Comparison of ENCODE assay signal across 28 cellular contexts in genomic region chr13:24142886-24143285, GRCh38. TPM values are rescaled to one million over a fixed set of nuclear protein-coding genes. Genes with fewer than 3 reads are reported as not detected.
A peak's percentile ranks its signal among the peaks of the same experiment; 100 is the strongest.
DNase-seq lines count a peak whose midpoint lies in the region; ATAC-seq, FAIRE-seq and TF ChIP-seq lines count a peak whose summit lies in the region.
"Had no signal": no experiment of that assay in that cellular context is flagged by ENCODE, and none has a peak within 500 bp of the region (broad histone marks: within the 10 kb centered on the region; RNA-seq: fewer than 3 reads in every experiment).

No MANE protein-coding gene starts in this region.

- no TSS peak for BruUV-seq in IMR-90 (replicated peaks; lab: Mats Ljungman, UMichigan)

- no peaks in the 10 kb centered on the region for H3K27me3 Mint-ChIP-seq in endothelial cell (ENCODE audit: unreplicated experiment)
- H3K27me3 Mint-ChIP-seq: T-cell had no signal

- H2BK5ac ChIP-seq in IMR-90 (ENCODE audit: low read depth, low read length, poor library complexity, severe bottlenecking), result no peak overlapping the region

- H2AK9ac ChIP-seq in IMR-90 (replicated peaks; ENCODE audit: low read depth, low read length, poor library complexity), result no peak overlapping the region

- no peak for ATAC-seq in IMR-90 (ENCODE audit: low read depth)
- ATAC-seq in pancreas, result peak in 3 of 4 donors; percentile 9 to 57 (median 47)
- ATAC-seq in HG03571 (IDR thresholded peaks at IDR 0.05; ENCODE audit: unreplicated experiment), result no peak
- ATAC-seq: A549; CD8-positive, alpha-beta T cell; HCT116; T-cell had no signal

- H4K8ac ChIP-seq in IMR-90 (ENCODE audit: low read depth in 2 of 2, low read length in 2 of 2), result peak overlapping the region in 1 of 2 experiments; percentile 15; a peak in 1 of 4 replicates

- H3K27me3 ChIP-seq in BLaER1 (no peaks in the 10 kb centered on the region), IMR-90 (ENCODE audit: control insufficient read depth, insufficient read depth, low read length) (no peaks in the 10 kb centered on the region), pancreas (no peaks in the 10 kb centered on the region)
- H3K27me3 ChIP-seq: SJSA1 had no signal

- no peak overlapping the region for H2BK20ac ChIP-seq in IMR-90 (ENCODE audit: low read depth, low read length)

- H3K79me1 ChIP-seq in IMR-90 (ENCODE audit: low read depth in 1 of 2, low read length in 2 of 2), result peaks cover 0 to 4% of the 10 kb centered on the region in 2 experiments; a peak in 1 of 4 replicates

- no peak for FAIRE-seq in pancreas (lab: Jason Lieb, UNC)
- FAIRE-seq: A549, GM12891, GM19239 had no signal

- TF ChIP-seq CTCF in IMR-90 (conservative IDR thresholded peaks at IDR 0.05; ENCODE audit: low read depth, low read length), result no peak
- no peak for TF ChIP-seq CTCF in endothelial cell (IDR thresholded peaks at IDR 0.05; ENCODE audit: unreplicated experiment)
- TF ChIP-seq CTCF in pancreas (IDR thresholded peaks at IDR 0.05), result no peak

- H4K5ac ChIP-seq in IMR-90 (ENCODE audit: low read depth, low read length), result no peak overlapping the region

- no peak overlapping the region for H3K4me3 Mint-ChIP-seq in endothelial cell (ENCODE audit: unreplicated experiment)
- H3K4me3 Mint-ChIP-seq: CD8-positive, alpha-beta T cell; T-cell had no signal

- H4K91ac ChIP-seq in IMR-90 (ENCODE audit: insufficient read depth, low read depth, low read length), result no peak overlapping the region

- H3K4me1 ChIP-seq in BLaER1, result peaks cover 20% of the 10 kb centered on the region
- H3K4me1 ChIP-seq in IMR-90 (ENCODE audit: control insufficient read depth, insufficient read depth, low read length), result peaks cover 5% of the 10 kb centered on the region
- H3K4me1 ChIP-seq in pancreas, result peaks cover 0 to 11% (median 8%) of the 10 kb centered on the region in 3 donors

- WGBS in IMR-90 (ENCODE audit: extremely low coverage in 2 of 2, insufficient read length in 1 of 2), 2 experiments, result no CpG with 5 or more reads among the region's 4 CpGs
- WGBS in pancreas, 2 donors, result 31 to 41% methylated on average over 4 of the region's 4 CpGs

- peaks cover 41% of the 10 kb centered on the region for H3K4me1 Mint-ChIP-seq in endothelial cell (ENCODE audit: unreplicated experiment)
- H3K4me1 Mint-ChIP-seq: T-cell had no signal

- H3K9me1 ChIP-seq in IMR-90 (ENCODE audit: insufficient read depth, low read length), result peaks cover 2% of the 10 kb centered on the region; the same call in 1 of the 2 replicates

- no peaks in the 10 kb centered on the region for H3K9me3 ChIP-seq in BLaER1
- no peaks in the 10 kb centered on the region for H3K9me3 ChIP-seq in IMR-90 (ENCODE audit: control insufficient read depth, insufficient read depth, low read length)
- H3K9me3 ChIP-seq in pancreas, result no peaks in the 10 kb centered on the region
- H3K9me3 ChIP-seq: A549, Caco-2, SJSA1 had no signal

- TF ChIP-seq RAD21 in IMR-90 (IDR thresholded peaks at IDR 0.05; ENCODE audit: low read length), result no peak

- no peak overlapping the region for H3K23ac ChIP-seq in IMR-90 (ENCODE audit: low read depth, low read length)

- in situ Hi-C loops in IMR-90 (cut with MboI; ENCODE audit: low sequenced_read_pairs), result no loop called here

- no peak overlapping the region for H3K56ac ChIP-seq in IMR-90 (ENCODE audit: extremely low read depth, insufficient read depth, low read length)

- H2AFZ ChIP-seq in IMR-90 (replicated peaks; ENCODE audit: low read length, poor library complexity), result no peak overlapping the region

- no peak for TF ChIP-seq POLR2A in IMR-90 (IDR thresholded peaks at IDR 0.05; ENCODE audit: low read depth, low read length)

- dilution Hi-C loops in IMR-90 (cut with HindIII; ENCODE audit: low sequenced_read_pairs, unreplicated experiment), result no loop called here

- intact Hi-C loops in IMR-90 (cut with micrococcal nuclease) (no loop called here), pancreas (cut with DNase I) (no loop called here)

- H3K27ac Mint-ChIP-seq in endothelial cell (ENCODE audit: unreplicated experiment), result peak overlapping the region; percentile 59
- H3K27ac Mint-ChIP-seq: CD8-positive, alpha-beta T cell; T-cell had no signal

- H3K4me2 ChIP-seq in BLaER1, result peak overlapping the region; percentile 60
- H3K4me2 ChIP-seq in IMR-90 (ENCODE audit: low read depth, low read length), result no peak overlapping the region
- H3K4me2 ChIP-seq: A549 had no signal

- DNase-seq in IMR-90 (no peak), endothelial cell (ENCODE audit: low spot score) (no peak), pancreas (no peak), NCI-H510A (lab: John Stamatoyannopoulos, UW) (no peak)
- DNase-seq in activated CD8-positive, alpha-beta memory T cell treated with anti-CD3 and anti-CD28 coated beads, Interleukin-2, amount 50 U/mL, for 48 hours, result no peak
- DNase-seq: AML-193; Caco-2; CD8-positive, alpha-beta T cell; DMS79 treated with DMSO at 0.1 percent for 48 hours; GF-D8; Karpas-422; NCI-H1092 treated with DMSO at 0.1 percent for 48 hours; NCI-H1436; NCI-H2029; NCI-H2227 treated with DMSO at 0.1 percent for 48 hours; NCI-H82; Right ventricle myocardium superior; RPMI8226; T-cell had no signal

- no peak overlapping the region for H3K9ac ChIP-seq in BLaER1
- no peak overlapping the region for H3K9ac ChIP-seq in IMR-90 (ENCODE audit: low read depth, low read length)

- no peaks in the 10 kb centered on the region for H3K9me3 Mint-ChIP-seq in endothelial cell (ENCODE audit: unreplicated experiment)
- H3K9me3 Mint-ChIP-seq: CD8-positive, alpha-beta T cell; T-cell had no signal

- H2AK5ac ChIP-seq in IMR-90 (ENCODE audit: low read depth, low read length), result 0 out of 2 replicates have a peak overlapping the region, but pooled peaks have one; percentile 2

- H3K4ac ChIP-seq in IMR-90 (ENCODE audit: low read depth, low read length), result peak overlapping the region; percentile 37

- POLR2A ChIA-PET in IMR-90 (lab: Charles Lee; ENCODE audit: unreplicated experiment), result no interaction called here

- no peak overlapping the region for H2BK15ac ChIP-seq in IMR-90 (ENCODE audit: low read depth, low read length)

- H3K27ac ChIP-seq in BLaER1, result peak overlapping the region; percentile 35; the same call in 1 of the 2 replicates
- no peak overlapping the region for H3K27ac ChIP-seq in IMR-90 (ENCODE audit: insufficient read depth, low read length)
- H3K27ac ChIP-seq in pancreas, result no peak overlapping the region
- H3K27ac ChIP-seq: A549, C4-2B, HL-60, SJSA1 had no signal

- no peaks in the 10 kb centered on the region for H3K36me3 Mint-ChIP-seq in endothelial cell (ENCODE audit: low read depth, unreplicated experiment)
- H3K36me3 Mint-ChIP-seq: CD8-positive, alpha-beta T cell; T-cell had no signal

- H3K4me3 ChIP-seq in BLaER1 (no peak overlapping the region), IMR-90 (ENCODE audit: insufficient read depth, low read depth, low read length) (no peak overlapping the region), pancreas (no peak overlapping the region)
- H3K4me3 ChIP-seq: A549, SJSA1 had no signal

- H4K20me1 ChIP-seq in BLaER1, result no peaks in the 10 kb centered on the region
- H4K20me1 ChIP-seq in IMR-90 (ENCODE audit: insufficient read depth, low read length), result no peaks in the 10 kb centered on the region

- no peak overlapping the region for H3K18ac ChIP-seq in IMR-90 (ENCODE audit: low read depth, low read length)

- H3K36me3 ChIP-seq in BLaER1 (no peaks in the 10 kb centered on the region), IMR-90 (ENCODE audit: control insufficient read depth, insufficient read depth, low read length) (no peaks in the 10 kb centered on the region), pancreas (no peaks in the 10 kb centered on the region)
- H3K36me3 ChIP-seq: SJSA1 had no signal

- H3K14ac ChIP-seq in IMR-90 (replicated peaks; ENCODE audit: low read depth, low read length), result no peak overlapping the region

- no peak overlapping the region for H2BK120ac ChIP-seq in IMR-90 (ENCODE audit: low read depth, low read length)

- CTCF ChIA-PET in IMR-90 (lab: Yijun Ruan, JAX), result no interaction called here

TF ChIP-seq in IMR-90, 13 proteins besides CTCF, POLR2A, EP300 and RAD21:
- TF ChIP-seq FOS (IDR thresholded peaks at IDR 0.05; ENCODE audit: low read depth, low read length), result no peak
- no peak for TF ChIP-seq BHLHE40 (IDR thresholded peaks at IDR 0.05; ENCODE audit: low read depth, low read length)
- TF ChIP-seq MXI1 (IDR thresholded peaks at IDR 0.05; ENCODE audit: borderline replicate concordance, low read depth, low read length), result no peak
- TF ChIP-seq, protein P1, sequence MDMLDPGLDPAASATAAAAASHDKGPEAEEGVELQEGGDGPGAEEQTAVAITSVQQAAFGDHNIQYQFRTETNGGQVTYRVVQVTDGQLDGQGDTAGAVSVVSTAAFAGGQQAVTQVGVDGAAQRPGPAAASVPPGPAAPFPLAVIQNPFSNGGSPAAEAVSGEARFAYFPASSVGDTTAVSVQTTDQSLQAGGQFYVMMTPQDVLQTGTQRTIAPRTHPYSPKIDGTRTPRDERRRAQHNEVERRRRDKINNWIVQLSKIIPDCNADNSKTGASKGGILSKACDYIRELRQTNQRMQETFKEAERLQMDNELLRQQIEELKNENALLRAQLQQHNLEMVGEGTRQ (IDR thresholded peaks at IDR 0.05; ENCODE audit: low read depth, low read length), result no peak
- TF ChIP-seq RFX5 (IDR thresholded peaks at IDR 0.05; ENCODE audit: low read depth, low read length), result no peak
- no peak for TF ChIP-seq SMC3 (IDR thresholded peaks at IDR 0.05; ENCODE audit: low read depth, low read length)
- TF ChIP-seq MAFK (IDR thresholded peaks at IDR 0.05; ENCODE audit: low read depth, low read length), result no peak
- TF ChIP-seq, protein P2, sequence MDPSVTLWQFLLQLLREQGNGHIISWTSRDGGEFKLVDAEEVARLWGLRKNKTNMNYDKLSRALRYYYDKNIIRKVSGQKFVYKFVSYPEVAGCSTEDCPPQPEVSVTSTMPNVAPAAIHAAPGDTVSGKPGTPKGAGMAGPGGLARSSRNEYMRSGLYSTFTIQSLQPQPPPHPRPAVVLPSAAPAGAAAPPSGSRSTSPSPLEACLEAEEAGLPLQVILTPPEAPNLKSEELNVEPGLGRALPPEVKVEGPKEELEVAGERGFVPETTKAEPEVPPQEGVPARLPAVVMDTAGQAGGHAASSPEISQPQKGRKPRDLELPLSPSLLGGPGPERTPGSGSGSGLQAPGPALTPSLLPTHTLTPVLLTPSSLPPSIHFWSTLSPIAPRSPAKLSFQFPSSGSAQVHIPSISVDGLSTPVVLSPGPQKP (IDR thresholded peaks at IDR 0.05; ENCODE audit: borderline replicate concordance, low read depth, low read length), result no peak
- TF ChIP-seq CEBPB (IDR thresholded peaks at IDR 0.05; ENCODE audit: low read depth, low read length), result no peak
- no peak for TF ChIP-seq NFE2L2 (IDR thresholded peaks at IDR 0.05; ENCODE audit: low read depth, low read length)

RNA-seq across cellular contexts. Expression of gene SPATA13, which starts 17.6 kb away (rescaled TPM):
- 11.4 and 12.5 TPM in 2 replicates for total RNA-seq in IMR-90 (2012; rRNA removed)
- 8.4 and 10.5 TPM in 2 replicates for polyA plus RNA-seq in IMR-90 (2012; rRNA removed)
- 4.7 and 5.1 TPM in 2 replicates for polyA plus RNA-seq in IMR-90 (2012; cell fraction: cytosol; rRNA removed)
- polyA plus RNA-seq in IMR-90 (2012; cell fraction: nucleus; rRNA removed; ENCODE audit: low replicate concordance), result 28.6 and 38.1 TPM in 2 replicates
- 11.4 TPM for total RNA-seq in endothelial cell (ENCODE audit: unreplicated experiment)
- total RNA-seq in pancreas, result 10 to 100 TPM; 38.1 to 65.7 (median 53.9) TPM
- polyA plus RNA-seq in pancreas, result 10 to 100 TPM; 46.0 to 71.2 TPM

Comparison
In these comparisons a context has a peak if more than half of its experiments do, and no peak if none do; other contexts are left out.
1. ATAC-seq: peak in pancreas (3 of 4); none in IMR-90 (single experiment) and HG03571 (single experiment).